ENCODE assay signal across 1 cellular context in genomic region chr17:42832213-42832933, GRCh38.
TF ChIP-seq lines count a peak whose summit lies in the region.

No MANE protein-coding gene starts in this region.

TF ChIP-seq in HepG2, 621 proteins besides CTCF, POLR2A, EP300 and RAD21 (continued from another document and continues in another):
- TF ChIP-seq PBX3 (CRISPR knock-in tag; IDR thresholded peaks at IDR 0.05; ENCODE audit: borderline replicate concordance) (0 out of 2 replicates have a peak, but pooled peaks have one; percentile 26), SRY (CRISPR knock-in tag; IDR thresholded peaks at IDR 0.05) (no peak), THAP8 (CRISPR knock-in tag; IDR thresholded peaks at IDR 0.05; ENCODE audit: borderline replicate concordance) (no peak), CCDC6 (CRISPR knock-in tag; IDR thresholded peaks at IDR 0.05) (peak; percentile 50; the same call in 1 of the 2 replicates), NBN (conservative IDR thresholded peaks at IDR 0.05) (no peak), KDM6A (CRISPR knock-in tag; IDR thresholded peaks at IDR 0.05; ENCODE audit: low read depth) (0 out of 2 replicates have a peak, but pooled peaks have one; percentile 19), ZBTB43 (CRISPR knock-in tag; conservative IDR thresholded peaks at IDR 0.05) (no peak), POLR2AphosphoS2 (IDR thresholded peaks at IDR 0.05; ENCODE audit: low read depth, low read length) (no peak), ARID5B (CRISPR knock-in tag; IDR thresholded peaks at IDR 0.05) (peak; percentile 73), KLF11 (CRISPR knock-in tag; IDR thresholded peaks at IDR 0.05) (peak; percentile 81), ZNF605 (CRISPR knock-in tag; IDR thresholded peaks at IDR 0.05) (no peak), ZNF430 (CRISPR knock-in tag; IDR thresholded peaks at IDR 0.05) (no peak; the same call in 1 of the 2 replicates), GABPB1 (CRISPR knock-in tag; IDR thresholded peaks at IDR 0.05) (no peak), MED1 (CRISPR knock-in tag; IDR thresholded peaks at IDR 0.05) (peak; percentile 70), USF2 (IDR thresholded peaks at IDR 0.05; ENCODE audit: low read depth, low read length) (0 out of 2 replicates have a peak, but pooled peaks have one; percentile 10), USF2 (CRISPR knock-in tag; IDR thresholded peaks at IDR 0.05; ENCODE audit: borderline replicate concordance) (no peak), PHF21A (CRISPR knock-in tag; IDR thresholded peaks at IDR 0.05) (no peak; the same call in 1 of the 2 replicates), XRCC5 (optimal IDR thresholded peaks at IDR 0.05; ENCODE audit: low read length) (no peak), NCOA2 (CRISPR knock-in tag; IDR thresholded peaks at IDR 0.05) (peak; percentile 48), ZBTB34 (CRISPR knock-in tag; IDR thresholded peaks at IDR 0.05) (no peak; the same call in 1 of the 2 replicates), KLF15 (CRISPR knock-in tag; IDR thresholded peaks at IDR 0.05; ENCODE audit: borderline replicate concordance) (no peak), ZNF609 (CRISPR knock-in tag; IDR thresholded peaks at IDR 0.05; ENCODE audit: borderline replicate concordance) (no peak), ZBTB7A (CRISPR knock-in tag; IDR thresholded peaks at IDR 0.05) (0 out of 2 replicates have a peak, but pooled peaks have one; percentile 9), ATF3 (CRISPR knock-in tag; IDR thresholded peaks at IDR 0.05) (no peak), ETS1 (CRISPR knock-in tag; IDR thresholded peaks at IDR 0.05) (no peak), SIX1 (CRISPR knock-in tag; IDR thresholded peaks at IDR 0.05; ENCODE audit: borderline replicate concordance) (no peak), ZFP36L1 (CRISPR knock-in tag; IDR thresholded peaks at IDR 0.05) (0 out of 2 replicates have a peak, but pooled peaks have one; percentile 56), SNAPC2 (CRISPR knock-in tag; IDR thresholded peaks at IDR 0.05) (peak; percentile 65; the same call in 1 of the 2 replicates), SOX6 (IDR thresholded peaks at IDR 0.05) (no peak), SOX6 (CRISPR knock-in tag; IDR thresholded peaks at IDR 0.05) (peak; percentile 18; the same call in 1 of the 2 replicates), NR2F6 (IDR thresholded peaks at IDR 0.05) (peak; percentile 25; the same call in 1 of the 2 replicates), NR2F6 (CRISPR knock-in tag; IDR thresholded peaks at IDR 0.05) (peak; percentile 52; the same call in 1 of the 2 replicates), MAZ (IDR thresholded peaks at IDR 0.05; ENCODE audit: borderline replicate concordance, low read depth, low read length) (no peak), MAZ (CRISPR knock-in tag; IDR thresholded peaks at IDR 0.05; ENCODE audit: low read depth) (0 out of 2 replicates have a peak, but pooled peaks have one; percentile 19), MED8 (CRISPR knock-in tag; IDR thresholded peaks at IDR 0.05; ENCODE audit: insufficient replicate concordance) (no peak), ZNF354B (CRISPR knock-in tag; IDR thresholded peaks at IDR 0.05) (0 out of 2 replicates have a peak, but pooled peaks have one; percentile 75), TARDBP (CRISPR knock-in tag; IDR thresholded peaks at IDR 0.05) (no peak; the same call in 1 of the 2 replicates), PRDM15 (CRISPR knock-in tag; IDR thresholded peaks at IDR 0.05) (peak; percentile 75; the same call in 1 of the 2 replicates)
